ENCODE assay signal across 8 cellular contexts in genomic region chr1:84078108-84078823, GRCh38.
DNase-seq lines count a peak whose midpoint lies in the region; ATAC-seq and TF ChIP-seq lines count a peak whose summit lies in the region.

No MANE protein-coding gene starts in this region.

- TF ChIP-seq CTCF in CD14-positive monocyte (IDR thresholded peaks at IDR 0.05), result no peak
- no peak for TF ChIP-seq CTCF in cardiac fibroblast (IDR thresholded peaks at IDR 0.05; ENCODE audit: low read depth, low read length)

- H3K36me3 Mint-ChIP-seq in CD14-positive monocyte, result no peaks in the 10 kb centered on the region
- no peaks in the 10 kb centered on the region for H3K36me3 Mint-ChIP-seq in stimulated activated memory B cell treated with anti-CD40 and anti-IgM and Interleukin-4, amounts not matched to agents 10 μg/mL and 1 μg/mL and 100 μg/mL, for 72 hours

- intact Hi-C loops in CD14-positive monocyte (cut with micrococcal nuclease), result no loop called here

- H3K4me3 Mint-ChIP-seq in CD14-positive monocyte, result peak overlapping the region; percentile 85 to 91
- peak overlapping the region; percentile 87 for H3K4me3 Mint-ChIP-seq in stimulated activated memory B cell treated with anti-CD40 and anti-IgM and Interleukin-4, amounts not matched to agents 10 μg/mL and 1 μg/mL and 100 μg/mL, for 72 hours

- H3K27me3 Mint-ChIP-seq in CD14-positive monocyte (ENCODE audit: low read depth in 3 of 3), result peaks cover 5 to 10% (median 9%) of the 10 kb centered on the region in 3 donors
- no peaks in the 10 kb centered on the region for H3K27me3 Mint-ChIP-seq in stimulated activated memory B cell treated with anti-CD40 and anti-IgM and Interleukin-4, amounts not matched to agents 10 μg/mL and 1 μg/mL and 100 μg/mL, for 72 hours

- H3K9me3 Mint-ChIP-seq in CD14-positive monocyte, result no peaks in the 10 kb centered on the region
- no peaks in the 10 kb centered on the region for H3K9me3 Mint-ChIP-seq in stimulated activated memory B cell treated with anti-CD40 and anti-IgM and Interleukin-4, amounts not matched to agents 10 μg/mL and 1 μg/mL and 100 μg/mL, for 72 hours

- ATAC-seq in GM18520 (IDR thresholded peaks at IDR 0.05; ENCODE audit: unreplicated experiment) (peak; percentile 21), HG02973 (IDR thresholded peaks at IDR 0.05; ENCODE audit: unreplicated experiment) (peak; percentile 35)
- ATAC-seq in stimulated activated memory B cell treated with anti-CD40 and anti-IgM and Interleukin-4, amounts not matched to agents 10 μg/mL and 1 μg/mL and 100 μg/mL, for 72 hours, result peak; percentile 72

- H3K27ac Mint-ChIP-seq in CD14-positive monocyte, result peak overlapping the region in 2 of 7 donors; percentile 40 to 70
- H3K27ac Mint-ChIP-seq in stimulated activated memory B cell treated with anti-CD40 and anti-IgM and Interleukin-4, amounts not matched to agents 10 μg/mL and 1 μg/mL and 100 μg/mL, for 72 hours, result peak overlapping the region; percentile 87

- H3K4me3 ChIP-seq in cardiac fibroblast (replicated peaks in 1 of 2; ENCODE audit: low read depth in 2 of 2, low read length in 2 of 2), result peak overlapping the region; percentile 91 to 98

- DNase-seq in CD14-positive monocyte (ENCODE audit: low spot score), result no peak
- peak; percentile 25 for DNase-seq in NCI-H774 (lab: John Stamatoyannopoulos, UW)
- DNase-seq in cardiac fibroblast (ENCODE audit: low read depth in 2 of 2), result peak; percentile 37 to 44
- DNase-seq in kidney tubule cell (ENCODE audit: low spot score), result peak; percentile 43
- DNase-seq in NCI-H2029 (lab: John Stamatoyannopoulos, UW), result no peak

- H3K4me1 Mint-ChIP-seq in CD14-positive monocyte, result peaks cover 14% of the 10 kb centered on the region
- H3K4me1 Mint-ChIP-seq in stimulated activated memory B cell treated with anti-CD40 and anti-IgM and Interleukin-4, amounts not matched to agents 10 μg/mL and 1 μg/mL and 100 μg/mL, for 72 hours, result peaks cover 16% of the 10 kb centered on the region

Comparison
In these comparisons a context has a peak if more than half of its experiments do, and no peak if none do; other contexts are left out.
1. DNase-seq: peak in NCI-H774 (single experiment), cardiac fibroblast (2 of 2) and kidney tubule cell (single experiment); none in CD14-positive monocyte (single experiment) and NCI-H2029 (single experiment).
2. ATAC-seq: peak in every context shown above with its lines; median percentile 72 in stimulated activated memory B cell treated with anti-CD40 and anti-IgM and Interleukin-4, amounts not matched to agents 10 μg/mL and 1 μg/mL and 100 μg/mL, for 72 hours; 35 in HG02973; 21 in GM18520.